ENCODE assay signal across 1 cellular context in the genomic region with DNA sequence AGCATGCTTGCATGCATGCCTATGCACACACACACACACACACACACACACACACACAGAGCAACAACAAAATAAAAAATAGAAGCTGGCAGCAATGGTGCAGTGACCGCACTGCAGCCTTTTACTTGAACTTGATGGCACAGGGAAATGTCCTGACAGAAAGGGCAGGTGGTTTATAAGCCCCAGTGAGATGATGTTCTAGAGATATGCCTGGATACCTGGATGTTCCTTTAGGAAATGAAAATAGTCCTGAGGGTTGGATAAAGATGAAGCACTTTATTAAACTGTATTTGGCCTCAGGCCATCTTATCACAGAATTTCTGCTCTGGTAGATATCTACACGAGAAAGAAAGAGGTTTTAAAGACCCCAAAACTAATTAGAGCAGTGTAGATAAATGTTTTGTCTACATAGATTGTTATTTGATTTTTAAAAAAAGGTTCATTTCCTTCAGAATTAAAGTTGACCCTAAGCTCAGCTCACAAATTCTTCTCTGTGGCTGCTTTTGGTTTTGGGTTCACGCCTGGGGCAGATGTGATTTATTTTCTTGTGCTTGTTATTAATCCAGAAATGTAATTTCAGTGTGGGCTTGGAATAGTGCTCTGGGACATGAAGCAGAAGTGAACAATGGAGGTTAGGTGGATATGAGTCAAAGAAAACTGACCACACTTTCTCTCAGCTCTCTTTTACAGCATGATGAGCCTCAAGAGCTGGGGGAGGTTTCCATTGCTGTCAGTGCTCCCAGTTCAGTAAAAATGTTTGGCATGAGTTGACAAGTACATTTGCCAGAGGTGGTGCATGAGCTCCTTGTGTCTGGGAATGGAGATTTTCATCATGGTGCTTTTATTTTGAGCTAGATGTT.
TF ChIP-seq lines count a peak whose summit lies in the region.

No MANE protein-coding gene starts in this region.

TF ChIP-seq in K562, 482 proteins besides CTCF, POLR2A, EP300 and RAD21 (continued from another document):
- no peak for TF ChIP-seq ZNF592 (IDR thresholded peaks at IDR 0.05)
TF ChIP-seq in K562: peak in this region for 1.
